ENCODE assay signal across 1 cellular context in the genomic region with DNA sequence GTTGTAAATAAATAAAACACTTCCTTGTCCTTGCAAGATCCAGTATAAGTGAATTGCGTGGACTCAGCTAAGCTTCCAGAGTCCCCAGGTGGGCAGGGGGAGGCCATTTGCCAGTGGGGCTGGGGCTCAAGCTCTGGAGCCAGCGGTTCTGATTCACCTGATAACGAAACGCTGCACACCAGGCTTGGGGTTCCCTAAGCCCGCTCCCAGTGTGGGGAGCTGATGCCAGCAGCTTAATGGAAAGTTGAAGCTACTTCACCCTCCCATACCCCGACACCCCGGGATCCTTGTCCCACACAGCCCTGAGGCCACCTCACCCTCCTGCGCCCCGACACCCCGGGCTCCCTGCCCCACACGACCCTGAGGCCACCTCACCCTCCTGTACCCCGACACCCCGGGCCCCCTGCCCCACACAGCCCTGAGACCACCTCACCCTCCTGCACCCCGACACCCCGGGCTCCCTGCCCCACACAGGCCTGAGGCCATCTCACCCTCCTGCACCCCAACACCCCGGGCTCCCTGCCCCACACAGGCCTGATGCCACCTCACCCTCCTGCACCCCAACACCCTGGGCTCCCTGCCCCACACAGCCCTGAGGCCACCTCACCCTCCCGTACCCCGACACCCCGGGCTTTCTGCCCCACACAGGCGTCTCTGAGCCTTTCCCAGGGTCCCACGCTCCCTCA.
TF ChIP-seq lines count a peak whose summit lies in the region.

No MANE protein-coding gene starts in this region.

TF ChIP-seq in GM23338, 12 proteins besides CTCF, POLR2A, EP300 and RAD21 (continued from another document):
- TF ChIP-seq, protein P1, sequence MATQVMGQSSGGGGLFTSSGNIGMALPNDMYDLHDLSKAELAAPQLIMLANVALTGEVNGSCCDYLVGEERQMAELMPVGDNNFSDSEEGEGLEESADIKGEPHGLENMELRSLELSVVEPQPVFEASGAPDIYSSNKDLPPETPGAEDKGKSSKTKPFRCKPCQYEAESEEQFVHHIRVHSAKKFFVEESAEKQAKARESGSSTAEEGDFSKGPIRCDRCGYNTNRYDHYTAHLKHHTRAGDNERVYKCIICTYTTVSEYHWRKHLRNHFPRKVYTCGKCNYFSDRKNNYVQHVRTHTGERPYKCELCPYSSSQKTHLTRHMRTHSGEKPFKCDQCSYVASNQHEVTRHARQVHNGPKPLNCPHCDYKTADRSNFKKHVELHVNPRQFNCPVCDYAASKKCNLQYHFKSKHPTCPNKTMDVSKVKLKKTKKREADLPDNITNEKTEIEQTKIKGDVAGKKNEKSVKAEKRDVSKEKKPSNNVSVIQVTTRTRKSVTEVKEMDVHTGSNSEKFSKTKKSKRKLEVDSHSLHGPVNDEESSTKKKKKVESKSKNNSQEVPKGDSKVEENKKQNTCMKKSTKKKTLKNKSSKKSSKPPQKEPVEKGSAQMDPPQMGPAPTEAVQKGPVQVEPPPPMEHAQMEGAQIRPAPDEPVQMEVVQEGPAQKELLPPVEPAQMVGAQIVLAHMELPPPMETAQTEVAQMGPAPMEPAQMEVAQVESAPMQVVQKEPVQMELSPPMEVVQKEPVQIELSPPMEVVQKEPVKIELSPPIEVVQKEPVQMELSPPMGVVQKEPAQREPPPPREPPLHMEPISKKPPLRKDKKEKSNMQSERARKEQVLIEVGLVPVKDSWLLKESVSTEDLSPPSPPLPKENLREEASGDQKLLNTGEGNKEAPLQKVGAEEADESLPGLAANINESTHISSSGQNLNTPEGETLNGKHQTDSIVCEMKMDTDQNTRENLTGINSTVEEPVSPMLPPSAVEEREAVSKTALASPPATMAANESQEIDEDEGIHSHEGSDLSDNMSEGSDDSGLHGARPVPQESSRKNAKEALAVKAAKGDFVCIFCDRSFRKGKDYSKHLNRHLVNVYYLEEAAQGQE (IDR thresholded peaks at IDR 0.05; ENCODE audit: unreplicated experiment), result no peak
- no peak for TF ChIP-seq CREB1 (CRISPR knock-in tag; IDR thresholded peaks at IDR 0.05; ENCODE audit: low read depth)
- TF ChIP-seq ZNF462 (CRISPR knock-in tag; IDR thresholded peaks at IDR 0.05), result no peak
- TF ChIP-seq EZH2 (IDR thresholded peaks at IDR 0.05; ENCODE audit: low read depth, unreplicated experiment), result no peak
- no peak for TF ChIP-seq NANOG (IDR thresholded peaks at IDR 0.05; ENCODE audit: borderline replicate concordance)
- no peak for TF ChIP-seq STAT1 (IDR thresholded peaks at IDR 0.05; ENCODE audit: unreplicated experiment)
- no peak for TF ChIP-seq JUNB (IDR thresholded peaks at IDR 0.05; ENCODE audit: unreplicated experiment)
- TF ChIP-seq EZH2phosphoT487 (IDR thresholded peaks at IDR 0.05; ENCODE audit: unreplicated experiment), result no peak
